In genomic region chr14:31937730-31938346, GRCh38 we compare ENCODE assay signal across 9 cellular contexts.
DNase-seq lines count a peak whose midpoint lies in the region; ATAC-seq, FAIRE-seq and TF ChIP-seq lines count a peak whose summit lies in the region.
"Had no signal": no experiment of that assay in that cellular context is flagged by ENCODE, and none has a peak within 500 bp of the region (broad histone marks: within the 10 kb centered on the region; RNA-seq: fewer than 3 reads in every experiment).

No MANE protein-coding gene starts in this region.

- TF ChIP-seq EP300 in H1 (IDR thresholded peaks at IDR 0.05; ENCODE audit: borderline replicate concordance in 1 of 2, low read depth in 2 of 2, low read length in 2 of 2), result no peak

- H2AFZ ChIP-seq in H1 (ENCODE audit: low read length), result 0 out of 2 replicates have a peak overlapping the region, but pooled peaks have one; percentile 9
- H2AFZ ChIP-seq in trophoblast cell (ENCODE audit: insufficient read depth, low read length, poor library complexity), result no peak overlapping the region

- no peak overlapping the region for H4K8ac ChIP-seq in H1 (ENCODE audit: extremely low read depth, insufficient read depth, low read length)
- H4K8ac ChIP-seq in trophoblast cell (ENCODE audit: low read depth, low read length), result no peak overlapping the region

- no peak overlapping the region for H2BK12ac ChIP-seq in H1 (ENCODE audit: low read depth, low read length)
- no peak overlapping the region for H2BK12ac ChIP-seq in trophoblast cell (ENCODE audit: low read length)

- H2AK5ac ChIP-seq in H1 (ENCODE audit: low read depth, low read length), result no peak overlapping the region
- no peak overlapping the region for H2AK5ac ChIP-seq in trophoblast cell (ENCODE audit: low read length)

- peak; percentile 99 for ATAC-seq in GM21381 (IDR thresholded peaks at IDR 0.05; ENCODE audit: unreplicated experiment)
- ATAC-seq in HG03575 (IDR thresholded peaks at IDR 0.05; ENCODE audit: extremely low read depth, insufficient number of reproducible peaks, low FRiP score, unreplicated experiment), result peak; percentile 96

- H3K4me3 ChIP-seq in H1 (ENCODE audit: extremely low read depth in 1 of 4, insufficient read depth in 2 of 4, low read depth in 3 of 4, low read length in 4 of 4), result no peak overlapping the region
- H3K4me3 ChIP-seq in trophoblast cell (ENCODE audit: low read depth, low read length), result no peak overlapping the region

- no peak overlapping the region for H4K5ac ChIP-seq in H1 (ENCODE audit: insufficient read length, low read depth, low read length)

- H3K27me3 ChIP-seq in H1 (replicated peaks in 1 of 4; ENCODE audit: control insufficient read depth in 3 of 4, extremely low read depth in 1 of 4, insufficient read depth in 3 of 4, low read length in 3 of 4), result peaks cover 0 to 1% (median 0%) of the 10 kb centered on the region in 4 experiments; a peak in 2 of 7 replicates
- H3K27me3 ChIP-seq in trophoblast cell (ENCODE audit: insufficient read depth, low read length), result no peaks in the 10 kb centered on the region

- H4K91ac ChIP-seq in H1 (replicated peaks; ENCODE audit: insufficient read length, low read length), result no peak overlapping the region
- H4K91ac ChIP-seq in trophoblast cell (ENCODE audit: low read depth, low read length), result no peak overlapping the region

- no peak overlapping the region for H3K27ac Mint-ChIP-seq in immature natural killer cell

- H3K79me1 ChIP-seq in H1 (ENCODE audit: low read depth, low read length) (no peaks in the 10 kb centered on the region), trophoblast cell (ENCODE audit: low read length) (peaks cover 1% of the 10 kb centered on the region)

- no peak overlapping the region for H3K23ac ChIP-seq in H1 (ENCODE audit: insufficient read length)
- H3K23ac ChIP-seq in trophoblast cell (ENCODE audit: low read length), result no peak overlapping the region

- H3K9ac ChIP-seq in H1 (replicated peaks in 1 of 4; ENCODE audit: extremely low read depth in 1 of 4, low read depth in 3 of 4, low read length in 3 of 4), result no peak overlapping the region
- H3K9ac ChIP-seq in trophoblast cell (ENCODE audit: low read length), result no peak overlapping the region

- CTCF ChIA-PET in H1 (lab: Charles Lee; ENCODE audit: partially characterized antibody), result interaction anchor here (0.7 to 5.4 kb wide), 2 partner anchors 13 to 16 kb away, joined by 4 to 38 read pairs; no protein-coding TSS in a partner anchor

- H3K4me1 ChIP-seq in H1 (replicated peaks in 1 of 4; ENCODE audit: control insufficient read depth in 3 of 4, insufficient read depth in 4 of 4, low read length in 3 of 4) (peaks cover 0 to 9% (median 2%) of the 10 kb centered on the region in 4 experiments; a peak in 3 of 7 replicates), trophoblast cell (ENCODE audit: control insufficient read depth in 1 of 2, insufficient read depth in 2 of 2, low read length in 2 of 2) (peaks cover 4 to 5% of the 10 kb centered on the region in 2 experiments)

- no peak for FAIRE-seq in H1 (lab: Jason Lieb, UNC)

- H2BK120ac ChIP-seq in H1 (replicated peaks; ENCODE audit: low read depth, low read length) (no peak overlapping the region), trophoblast cell (ENCODE audit: insufficient read depth, low read length, poor library complexity) (no peak overlapping the region)

- no peak overlapping the region for H3K27ac ChIP-seq in H1 (ENCODE audit: low read depth, low read length)
- no peak overlapping the region for H3K27ac ChIP-seq in trophoblast cell (ENCODE audit: low read depth, low read length)
- H3K27ac ChIP-seq: HL-60 had no signal

- WGBS in H1 (ENCODE audit: extremely low coverage in 1 of 2, insufficient coverage in 1 of 2, insufficient read length in 1 of 2, insufficient replicate concordance in 2 of 2, low coverage in 1 of 2, low lambda C conversion rate in 2 of 2, missing lambda C conversion rate in 1 of 2), 2 experiments, result 88% methylated on average over 3 of the region's 3 CpGs; no CpG with 5 or more reads in 1 of the 2 experiments
- no CpG with 5 or more reads among the region's 3 CpGs for WGBS in trophoblast cell (ENCODE audit: extremely low coverage, insufficient coverage, insufficient read length)

- H4K12ac ChIP-seq in trophoblast cell (ENCODE audit: low read depth, low read length), result no peak overlapping the region

- H3K4ac ChIP-seq in H1 (replicated peaks; ENCODE audit: insufficient read length, low read depth, low read length) (no peak overlapping the region), trophoblast cell (ENCODE audit: low read depth, low read length) (no peak overlapping the region)

- no peaks in the 10 kb centered on the region for H3K36me3 Mint-ChIP-seq in immature natural killer cell

- peak; percentile 25 for DNase-seq in COLO668 (lab: John Stamatoyannopoulos, UW; ENCODE audit: unreplicated experiment)
- peak; percentile 58 to 65 for DNase-seq in activated CD4-positive, alpha-beta T cell treated with anti-CD3 and anti-CD28 coated beads for 4 hours
- DNase-seq in H1 (ENCODE audit: low read depth in 1 of 2, low spot score in 2 of 2), result no peak
- DNase-seq in trophoblast cell, result peak; percentile 86 to 88
- DNase-seq in GF-D8 (lab: John Stamatoyannopoulos, UW), result no peak
- no peak for DNase-seq in immature natural killer cell

- H3K9me3 ChIP-seq in H1 (ENCODE audit: insufficient read depth in 2 of 2, low read depth in 1 of 2, low read length in 1 of 2), result no peaks in the 10 kb centered on the region
- no peaks in the 10 kb centered on the region for H3K9me3 ChIP-seq in trophoblast cell (ENCODE audit: insufficient read depth, low read depth, low read length)

- H4K20me1 ChIP-seq in H1 (replicated peaks in 1 of 2; ENCODE audit: control insufficient read depth in 1 of 2, insufficient read depth in 2 of 2, low read length in 2 of 2), result no peaks in the 10 kb centered on the region

- TF ChIP-seq CTCF in H1 (IDR thresholded peaks at IDR 0.05; ENCODE audit: control extremely low read depth in 1 of 3, insufficient read depth in 1 of 3, low read depth in 1 of 3, low read length in 3 of 3), result no peak

- H2BK15ac ChIP-seq in H1 (ENCODE audit: low read length), result no peak overlapping the region

- no peaks in the 10 kb centered on the region for H3K4me1 Mint-ChIP-seq in immature natural killer cell

- no peak overlapping the region for H2BK5ac ChIP-seq in H1 (ENCODE audit: low read depth, low read length)
- no peak overlapping the region for H2BK5ac ChIP-seq in trophoblast cell (ENCODE audit: low read depth, low read length, poor library complexity)

- H3K9me3 Mint-ChIP-seq in immature natural killer cell, result no peaks in the 10 kb centered on the region

- no peak overlapping the region for H3K18ac ChIP-seq in H1 (ENCODE audit: extremely low read depth, low read length)
- H3K18ac ChIP-seq in trophoblast cell (ENCODE audit: low read length), result no peak overlapping the region

- no peak overlapping the region for H3K4me2 ChIP-seq in H1 (ENCODE audit: insufficient read depth in 1 of 2, low read depth in 2 of 2, low read length in 2 of 2)
- H3K4me2 ChIP-seq in trophoblast cell (ENCODE audit: low read length), result no peak overlapping the region

- TF ChIP-seq POLR2A in H1 (IDR thresholded peaks at IDR 0.05; ENCODE audit: control extremely low read depth in 1 of 2, low read depth in 2 of 2, low read length in 2 of 2), result no peak

- H3K27me3 Mint-ChIP-seq in immature natural killer cell (ENCODE audit: low read depth in 3 of 3), result peaks cover 0 to 2% (median under 1%) of the 10 kb centered on the region in 3 donors

- no peak overlapping the region for H2BK20ac ChIP-seq in H1 (ENCODE audit: low read length)

- H3K14ac ChIP-seq in H1 (ENCODE audit: insufficient read length), result no peak overlapping the region
- H3K14ac ChIP-seq in trophoblast cell (ENCODE audit: low read length), result no peak overlapping the region

- POLR2A ChIA-PET in H1 (lab: Charles Lee; ENCODE audit: partially characterized antibody), result no interaction called here

- no peaks in the 10 kb centered on the region for H3K79me2 ChIP-seq in H1 (ENCODE audit: control insufficient read depth in 1 of 2, insufficient read depth in 2 of 2, low read length in 2 of 2)
- no peaks in the 10 kb centered on the region for H3K79me2 ChIP-seq in trophoblast cell (ENCODE audit: control insufficient read depth, insufficient read depth, low read length, poor library complexity)

- H3K36me3 ChIP-seq in H1 (ENCODE audit: control insufficient read depth in 2 of 4, insufficient read depth in 4 of 4, low read length in 3 of 4) (no peaks in the 10 kb centered on the region), trophoblast cell (ENCODE audit: control insufficient read depth in 1 of 2, insufficient read depth in 2 of 2, low read length in 2 of 2) (no peaks in the 10 kb centered on the region)

- no peak overlapping the region for H3K56ac ChIP-seq in H1 (replicated peaks; ENCODE audit: insufficient read length, low read depth, low read length)

- H3K23me2 ChIP-seq in H1 (ENCODE audit: low read depth, low read length), result no peaks in the 10 kb centered on the region

- no peak overlapping the region for H3K4me3 Mint-ChIP-seq in immature natural killer cell

- no peak for TF ChIP-seq RAD21 in H1 (IDR thresholded peaks at IDR 0.05 in 1 of 2, conservative IDR thresholded peaks at IDR 0.05 in 1 of 2; ENCODE audit: low read depth in 2 of 2, low read length in 2 of 2)

TF ChIP-seq in H1, 55 proteins besides CTCF, POLR2A, EP300 and RAD21:
- TF ChIP-seq SP1 (IDR thresholded peaks at IDR 0.05; ENCODE audit: low read depth, low read length), result no peak
- no peak for TF ChIP-seq JUND (IDR thresholded peaks at IDR 0.05; ENCODE audit: low read length)
- TF ChIP-seq RBBP5 (IDR thresholded peaks at IDR 0.05; ENCODE audit: borderline replicate concordance, low read depth, low read length), result no peak
- no peak for TF ChIP-seq CBX5 (IDR thresholded peaks at IDR 0.05; ENCODE audit: low read depth, low read length)
- TF ChIP-seq SAP30 (IDR thresholded peaks at IDR 0.05; ENCODE audit: insufficient read depth, insufficient replicate concordance, low read length), result no peak
- TF ChIP-seq CBX8 (IDR thresholded peaks at IDR 0.05; ENCODE audit: borderline replicate concordance, low read depth, low read length), result no peak
- no peak for TF ChIP-seq NANOG (IDR thresholded peaks at IDR 0.05; ENCODE audit: insufficient read depth, low read depth, low read length, poor library complexity, severe bottlenecking)
- no peak for TF ChIP-seq RFX5 (IDR thresholded peaks at IDR 0.05; ENCODE audit: borderline replicate concordance, low read depth, low read length)
- no peak for TF ChIP-seq ZNF274 (IDR thresholded peaks at IDR 0.05; ENCODE audit: borderline replicate concordance, extremely low read depth, low read length)
- no peak for TF ChIP-seq MAFK (IDR thresholded peaks at IDR 0.05; ENCODE audit: low read depth, low read length)
- no peak for TF ChIP-seq CEBPB (IDR thresholded peaks at IDR 0.05; ENCODE audit: low read depth, low read length)
- no peak for TF ChIP-seq CREB1 (IDR thresholded peaks at IDR 0.05)
- TF ChIP-seq GABPA (IDR thresholded peaks at IDR 0.05; ENCODE audit: borderline replicate concordance, insufficient read depth, low read length), result no peak
- TF ChIP-seq SUZ12 (IDR thresholded peaks at IDR 0.05; ENCODE audit: low read length), result no peak
- no peak for TF ChIP-seq CTBP2 (IDR thresholded peaks at IDR 0.05; ENCODE audit: borderline replicate concordance, insufficient read depth, insufficient read length, low read length)

Comparison
In these comparisons a context has a peak if more than half of its experiments do, and no peak if none do; other contexts are left out.
1. DNase-seq: peak in COLO668 (single experiment), activated CD4-positive, alpha-beta T cell treated with anti-CD3 and anti-CD28 coated beads for 4 hours (2 of 2) and trophoblast cell (2 of 2); none in H1 (0 of 2), GF-D8 (single experiment) and immature natural killer cell (0 of 3).